In the genomic region with DNA sequence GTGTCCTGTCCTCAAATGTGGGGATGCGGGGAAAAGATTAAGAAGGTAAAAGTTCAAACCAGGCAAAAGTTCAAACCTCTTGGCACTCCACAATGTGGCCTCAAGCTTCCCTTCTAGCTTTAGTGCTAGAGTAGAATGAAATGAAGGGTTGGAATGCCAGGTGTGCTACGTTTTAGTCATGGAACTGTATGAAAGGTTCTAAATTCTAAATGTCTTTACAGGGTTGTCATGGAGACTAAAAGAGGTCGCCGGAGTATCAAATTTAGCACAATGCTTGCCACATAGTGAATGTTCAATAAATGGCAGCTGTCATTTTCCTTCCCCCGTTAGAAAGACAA, we compare ENCODE assay signal across 8 cellular contexts. TPM values are rescaled to one million over a fixed set of nuclear protein-coding genes. Genes with fewer than 3 reads are reported as not detected.
DNase-seq lines count a peak whose midpoint lies in the region; ATAC-seq and TF ChIP-seq lines count a peak whose summit lies in the region.

No MANE protein-coding gene starts in this region.

- intact Hi-C loops in left ventricle myocardium inferior (cut with micrococcal nuclease), result loop anchor here (5.0 to 10.0 kb wide), 4 partner anchors 49 to 281 kb away; partner anchors contain the start of gene LRRC8C
- intact Hi-C loops in left ventricle myocardium superior (cut with micrococcal nuclease), result loop anchor here (2.0 to 10.0 kb wide), 3 partner anchors 131 to 281 kb away; partner anchors contain the start of gene LRRC8C

- H3K4me3 ChIP-seq in left ventricle myocardium inferior, result peak overlapping the region; percentile 66
- peak overlapping the region; percentile 59 to 74 for H3K4me3 ChIP-seq in muscle layer of duodenum (ENCODE audit: low read depth in 1 of 2, low read length in 2 of 2)

- ATAC-seq in left ventricle myocardium superior, result no peak
- ATAC-seq in HG03521 (IDR thresholded peaks at IDR 0.05; ENCODE audit: unreplicated experiment), result no peak
- ATAC-seq in HG03025 (IDR thresholded peaks at IDR 0.05; ENCODE audit: low FRiP score, unreplicated experiment), result no peak

- TF ChIP-seq CTCF in left ventricle myocardium inferior (IDR thresholded peaks at IDR 0.05; ENCODE audit: borderline replicate concordance) (no peak), chondrocyte (IDR thresholded peaks at IDR 0.05) (no peak)

- peaks cover 11% of the 10 kb centered on the region for H3K27me3 Mint-ChIP-seq in chondrocyte (ENCODE audit: low read depth)

- H3K4me1 ChIP-seq in left ventricle myocardium inferior (peaks cover 47% of the 10 kb centered on the region), muscle layer of duodenum (ENCODE audit: control insufficient read depth in 1 of 2, insufficient read depth in 2 of 2, low read length in 2 of 2) (peaks cover 5 to 11% of the 10 kb centered on the region in 2 donors)

- peaks cover 18% of the 10 kb centered on the region for H3K4me1 Mint-ChIP-seq in chondrocyte (ENCODE audit: low read depth)

- H3K27ac ChIP-seq in left ventricle myocardium inferior (replicated peaks) (peak overlapping the region; percentile 79), muscle layer of duodenum (ENCODE audit: low read length) (no peak overlapping the region)

- H3K27ac Mint-ChIP-seq in chondrocyte (ENCODE audit: unreplicated experiment), result no peak overlapping the region

- H3K9me3 Mint-ChIP-seq in chondrocyte (ENCODE audit: low read depth), result no peaks in the 10 kb centered on the region

- H3K36me3 ChIP-seq in left ventricle myocardium inferior (no peaks in the 10 kb centered on the region), muscle layer of duodenum (ENCODE audit: control insufficient read depth in 1 of 2, insufficient read depth in 2 of 2, low read length in 2 of 2) (no peaks in the 10 kb centered on the region)

- no peaks in the 10 kb centered on the region for H3K36me3 Mint-ChIP-seq in chondrocyte (ENCODE audit: low read depth)

- H3K4me3 Mint-ChIP-seq in chondrocyte (ENCODE audit: unreplicated experiment), result peak overlapping the region; percentile 82

- H3K27me3 ChIP-seq in left ventricle myocardium inferior (ENCODE audit: low read depth), result no peaks in the 10 kb centered on the region
- no peaks in the 10 kb centered on the region for H3K27me3 ChIP-seq in muscle layer of duodenum (ENCODE audit: low read depth, low read length)

- DNase-seq in left ventricle myocardium inferior (no peak), left ventricle myocardium superior (no peak), chondrocyte (ENCODE audit: low spot score) (no peak), NCI-H1048 (lab: John Stamatoyannopoulos, UW) (no peak)
- DNase-seq in stimulated activated CD4-positive, alpha-beta T cell treated with anti-CD3 and anti-CD28 coated beads, Interleukin-12 subunit alpha, Interleukin-12 subunit beta, amount 100 ng/mL, for 4 hours, result no peak

- H3K9me3 ChIP-seq in left ventricle myocardium inferior (replicated peaks) (no peaks in the 10 kb centered on the region), muscle layer of duodenum (ENCODE audit: control insufficient read depth in 1 of 2, low read length in 2 of 2) (no peaks in the 10 kb centered on the region)

RNA-seq across cellular contexts. Expression of gene LRRC8D, which starts 57.2 kb away (rescaled TPM):
- total RNA-seq in left ventricle myocardium inferior, result 6.4 TPM
- 6.8 TPM for total RNA-seq in left ventricle myocardium superior
- 11.3 to 14.9 TPM (median 13.4 TPM) in 3 replicates for total RNA-seq in chondrocyte
